ENCODE assay signal across 28 cellular contexts in genomic region chr2:77404189-77404588, GRCh38.
"Had no signal": no experiment of that assay in that cellular context is flagged by ENCODE, and none has a peak within 500 bp of the region (broad histone marks: within the 10 kb centered on the region; RNA-seq: fewer than 3 reads in every experiment).

No MANE protein-coding gene starts in this region.

- H3K27me3 ChIP-seq: colonic mucosa, dorsolateral prefrontal cortex, esophagus muscularis mucosa, esophagus squamous epithelium, foreskin keratinocyte, gastrocnemius medialis, gastroesophageal sphincter, heart left ventricle, heart right ventricle had no signal

- ATAC-seq: effector memory CD8-positive, alpha-beta T cell; esophagus mucosa; foreskin keratinocyte; gastrocnemius medialis; gastroesophageal sphincter; heart left ventricle; heart right ventricle had no signal

- H3K9me3 ChIP-seq: colonic mucosa, esophagus muscularis mucosa, esophagus squamous epithelium, gastrocnemius medialis, gastroesophageal sphincter, heart left ventricle had no signal

- H3K4me1 ChIP-seq: colonic mucosa, esophagus muscularis mucosa, esophagus squamous epithelium, foreskin keratinocyte, gastrocnemius medialis, gastroesophageal sphincter, heart left ventricle, heart right ventricle had no signal

- FAIRE-seq: colon, endometrium, endothelial cell of umbilical vein, frontal cortex had no signal

- H3K27ac ChIP-seq: colonic mucosa, coronary artery, dorsolateral prefrontal cortex, epithelial cell of prostate, esophagus muscularis mucosa, esophagus squamous epithelium, foreskin keratinocyte, gastrocnemius medialis, gastroesophageal sphincter, heart left ventricle, heart right ventricle had no signal

- H3K4me3 ChIP-seq: colonic mucosa, coronary artery, dorsolateral prefrontal cortex, esophagus muscularis mucosa, esophagus squamous epithelium, gastrocnemius medialis, gastroesophageal sphincter, heart left ventricle, heart right ventricle had no signal

- DNase-seq: colonic mucosa; cortex of kidney; dermis blood vessel endothelial cell; dorsolateral prefrontal cortex; effector CD4-positive, alpha-beta T cell; effector CD8-positive, alpha-beta T cell; effector memory CD4-positive, alpha-beta T cell; effector memory CD8-positive, alpha-beta T cell; endodermal cell; erythroblast; esophagus squamous epithelium; foreskin fibroblast; foreskin keratinocyte; foreskin melanocyte; gastrocnemius medialis; glutamatergic neuron; head of caudate nucleus; heart left ventricle; heart right ventricle had no signal

- H3K36me3 ChIP-seq: colonic mucosa, esophagus muscularis mucosa, esophagus squamous epithelium, gastrocnemius medialis, gastroesophageal sphincter, heart left ventricle, heart right ventricle had no signal
